In genomic region chr18:78006006-78006802, GRCh38 we compare ENCODE assay signal across 24 cellular contexts.
DNase-seq lines count a peak whose midpoint lies in the region; ATAC-seq, FAIRE-seq and TF ChIP-seq lines count a peak whose summit lies in the region.
"Had no signal": no experiment of that assay in that cellular context is flagged by ENCODE, and none has a peak within 500 bp of the region (broad histone marks: within the 10 kb centered on the region; RNA-seq: fewer than 3 reads in every experiment).

No MANE protein-coding gene starts in this region.

- H2BK20ac ChIP-seq in H9 (ENCODE audit: low read depth, low read length, poor library complexity, severe bottlenecking): no peak overlapping the region
- peak overlapping the region; percentile 77; the same call in 1 of the 2 replicates for H2BK20ac ChIP-seq in H1 (ENCODE audit: low read length)

- peak overlapping the region; percentile 2 to 96 (median 89); a peak in 5 of 7 replicates for H3K27ac Mint-ChIP-seq in H9
- no peak overlapping the region for H3K27ac Mint-ChIP-seq in mesothelial cell of epicardium
- H3K27ac Mint-ChIP-seq: CD4-positive, CD25-positive, alpha-beta regulatory T cell; IgD-negative memory B cell had no signal

- TF ChIP-seq EP300 in H1 (IDR thresholded peaks at IDR 0.05; ENCODE audit: borderline replicate concordance in 1 of 2, low read depth in 2 of 2, low read length in 2 of 2): no peak

- H4K91ac ChIP-seq in H9 (ENCODE audit: insufficient read length, low read depth, low read length) (no peak overlapping the region), H1 (replicated peaks; ENCODE audit: insufficient read length, low read length) (peak overlapping the region; percentile 5)

- H3K4me3 ChIP-seq in H1 (ENCODE audit: extremely low read depth in 1 of 4, insufficient read depth in 2 of 4, low read depth in 3 of 4, low read length in 4 of 4): peak overlapping the region in 1 of 4 experiments; percentile 38; a peak in 4 of 8 replicates
- H3K4me3 ChIP-seq: BLaER1, GM23248, SK-N-MC had no signal

- no peak overlapping the region for H2BK15ac ChIP-seq in H9 (ENCODE audit: low read depth, low read length)
- H2BK15ac ChIP-seq in H1 (ENCODE audit: low read length): no peak overlapping the region

- H3K9me3 Mint-ChIP-seq in H9 (peaks cover 17 to 18% of the 10 kb centered on the region in 2 experiments), mesothelial cell of epicardium (peaks cover 22% of the 10 kb centered on the region)

- H3K9me3 ChIP-seq in H9 (ENCODE audit: control insufficient read depth, low read depth, low read length): no peaks in the 10 kb centered on the region
- H3K9me3 ChIP-seq in H1 (ENCODE audit: insufficient read depth in 2 of 2, low read depth in 1 of 2, low read length in 1 of 2): peaks cover 0 to 9% of the 10 kb centered on the region in 2 experiments; a peak in 3 of 4 replicates

- H4K5ac ChIP-seq in H9 (ENCODE audit: insufficient read length, low read depth, low read length): no peak overlapping the region
- no peak overlapping the region for H4K5ac ChIP-seq in H1 (ENCODE audit: insufficient read length, low read depth, low read length)

- intact Hi-C loops in left cardiac atrium (cut with DNase I): no loop called here

- no peak overlapping the region for H3K14ac ChIP-seq in H9 (ENCODE audit: insufficient read depth, low read length)
- no peak overlapping the region for H3K14ac ChIP-seq in H1 (ENCODE audit: insufficient read length)

- H2BK12ac ChIP-seq in H9 (ENCODE audit: insufficient read length, low read depth, low read length): no peak overlapping the region
- H2BK12ac ChIP-seq in H1 (ENCODE audit: low read depth, low read length): peak overlapping the region; percentile 29

- H3K9ac ChIP-seq in H9 (ENCODE audit: extremely low read depth, insufficient read length, low read length): no peak overlapping the region
- H3K9ac ChIP-seq in H1 (replicated peaks in 1 of 4; ENCODE audit: extremely low read depth in 1 of 4, low read depth in 3 of 4, low read length in 3 of 4): no peak overlapping the region; a peak in 1 of 7 replicates
- H3K9ac ChIP-seq: BLaER1, GM23248, KMS-11 had no signal

- no peak for TF ChIP-seq RAD21 in H1 (IDR thresholded peaks at IDR 0.05 in 1 of 2, conservative IDR thresholded peaks at IDR 0.05 in 1 of 2; ENCODE audit: low read depth in 2 of 2, low read length in 2 of 2)

- peaks cover 1% of the 10 kb centered on the region; the same call in 1 of the 2 replicates for H3K27me3 Mint-ChIP-seq in H9 (ENCODE audit: low read depth)
- peaks cover 37% of the 10 kb centered on the region for H3K27me3 Mint-ChIP-seq in mesothelial cell of epicardium (ENCODE audit: low read depth)
- H3K27me3 Mint-ChIP-seq: CD4-positive, CD25-positive, alpha-beta regulatory T cell had no signal

- H2BK120ac ChIP-seq in H9 (ENCODE audit: low read depth, low read length, poor library complexity, severe bottlenecking) (no peak overlapping the region), H1 (replicated peaks; ENCODE audit: low read depth, low read length) (peak overlapping the region; percentile 60)

- H3K36me3 Mint-ChIP-seq in H9 (ENCODE audit: insufficient read depth in 1 of 3, low read depth in 3 of 3) (peaks cover 7 to 21% (median 15%) of the 10 kb centered on the region in 3 experiments), mesothelial cell of epicardium (no peaks in the 10 kb centered on the region)
- H3K36me3 Mint-ChIP-seq: IgD-negative memory B cell had no signal

- H3K4me1 ChIP-seq in H9 (ENCODE audit: insufficient read depth, low read length) (peaks cover 3% of the 10 kb centered on the region), H1 (replicated peaks in 1 of 4; ENCODE audit: control insufficient read depth in 3 of 4, insufficient read depth in 4 of 4, low read length in 3 of 4) (peaks cover 6 to 21% (median 18%) of the 10 kb centered on the region in 4 experiments; a peak in 6 of 7 replicates)
- H3K4me1 ChIP-seq: BLaER1 had no signal

- CTCF ChIA-PET in H1 (lab: Charles Lee; ENCODE audit: partially characterized antibody): no interaction called here

- POLR2A ChIA-PET in H1 (lab: Charles Lee; ENCODE audit: partially characterized antibody): interaction anchor here (0.8 kb wide), 1 partner anchor 22 kb away, joined by 3 read pairs; no protein-coding TSS in a partner anchor

- H3K36me3 ChIP-seq in H1 (ENCODE audit: control insufficient read depth in 2 of 4, insufficient read depth in 4 of 4, low read length in 3 of 4): no peaks in the 10 kb centered on the region
- H3K36me3 ChIP-seq: BLaER1 had no signal

- H3K4me3 Mint-ChIP-seq in H9 (peak overlapping the region; percentile 43 to 75; a peak in 4 of 5 replicates), mesothelial cell of epicardium (no peak overlapping the region)
- H3K4me3 Mint-ChIP-seq: CD4-positive, CD25-positive, alpha-beta regulatory T cell; IgD-negative memory B cell had no signal

- ATAC-seq in GM21390 (IDR thresholded peaks at IDR 0.05; ENCODE audit: unreplicated experiment) (no peak), left cardiac atrium (no peak), HG02642 (IDR thresholded peaks at IDR 0.05; ENCODE audit: poor library complexity, unreplicated experiment) (no peak)
- ATAC-seq: HCT116 had no signal

- DNase-seq in H9 (no peak), H1 (ENCODE audit: low read depth in 1 of 2, low spot score in 2 of 2) (no peak), iPS-NIHi11 (ENCODE audit: low spot score) (peak; percentile 41), left cardiac atrium (no peak), mesothelial cell of epicardium (ENCODE audit: low spot score in 2 of 2, unreplicated experiment in 2 of 2) (no peak)
- DNase-seq: CD4-positive, CD25-positive, alpha-beta regulatory T cell; GM23248; MM.1S; NCI-H1092; NCI-H1694 treated with DMSO at 0.1 percent for 48 hours; NCI-H2081; NCI-H2227 treated with DMSO at 0.1 percent for 48 hours; NCI-H69; SIG-M5 had no signal

- H4K20me1 ChIP-seq in H9 (ENCODE audit: control insufficient read depth, insufficient read depth, insufficient read length): no peaks in the 10 kb centered on the region
- no peaks in the 10 kb centered on the region for H4K20me1 ChIP-seq in H1 (replicated peaks in 1 of 2; ENCODE audit: control insufficient read depth in 1 of 2, insufficient read depth in 2 of 2, low read length in 2 of 2)
- H4K20me1 ChIP-seq: BLaER1 had no signal

- H3K79me1 ChIP-seq in H9 (ENCODE audit: insufficient read depth, low read depth, low read length, poor library complexity, severe bottlenecking): no peaks in the 10 kb centered on the region
- H3K79me1 ChIP-seq in H1 (ENCODE audit: low read depth, low read length): no peaks in the 10 kb centered on the region

- H3K4me2 ChIP-seq in H9 (ENCODE audit: insufficient read depth, insufficient read length, low read length) (peak overlapping the region; percentile 1), H1 (ENCODE audit: insufficient read depth in 1 of 2, low read depth in 2 of 2, low read length in 2 of 2) (peak overlapping the region; percentile 57 to 80)
- H3K4me2 ChIP-seq: BLaER1, KMS-11 had no signal

- H3K4ac ChIP-seq in H9 (ENCODE audit: low read depth, low read length) (no peak overlapping the region), H1 (replicated peaks; ENCODE audit: insufficient read length, low read depth, low read length) (peak overlapping the region; percentile 33)

- H4K8ac ChIP-seq in H9 (replicated peaks; ENCODE audit: insufficient read length, low read depth, low read length) (no peak overlapping the region), H1 (ENCODE audit: extremely low read depth, insufficient read depth, low read length) (no peak overlapping the region)

- H3K56ac ChIP-seq in H9 (ENCODE audit: insufficient read length, low read depth, low read length) (no peak overlapping the region), H1 (replicated peaks; ENCODE audit: insufficient read length, low read depth, low read length) (no peak overlapping the region)

- no peak overlapping the region for H2AK5ac ChIP-seq in H9 (ENCODE audit: insufficient read length, low read length)
- no peak overlapping the region for H2AK5ac ChIP-seq in H1 (ENCODE audit: low read depth, low read length)

- no peak overlapping the region for H3K27ac ChIP-seq in H9 (ENCODE audit: insufficient read length, low read depth, low read length)
- no peak overlapping the region for H3K27ac ChIP-seq in H1 (ENCODE audit: low read depth, low read length)
- H3K27ac ChIP-seq: BLaER1, GM23248, KMS-11, SK-N-MC had no signal

- no peaks in the 10 kb centered on the region for H3K79me2 ChIP-seq in H9 (ENCODE audit: insufficient read depth, low read length)
- no peaks in the 10 kb centered on the region for H3K79me2 ChIP-seq in H1 (ENCODE audit: control insufficient read depth in 1 of 2, insufficient read depth in 2 of 2, low read length in 2 of 2)

- H3K18ac ChIP-seq in H9 (ENCODE audit: insufficient read length, low read depth, low read length): no peak overlapping the region
- peak overlapping the region; percentile 17; the same call in 1 of the 2 replicates for H3K18ac ChIP-seq in H1 (ENCODE audit: extremely low read depth, low read length)

- H2BK5ac ChIP-seq in H9 (ENCODE audit: insufficient read length, low read length) (no peak overlapping the region), H1 (ENCODE audit: low read depth, low read length) (peak overlapping the region; percentile 8; the same call in 1 of the 2 replicates)

- H2AFZ ChIP-seq in H9 (ENCODE audit: low read length) (no peak overlapping the region), H1 (ENCODE audit: low read length) (0 out of 2 replicates have a peak overlapping the region, but pooled peaks have one; percentile 7)
- H2AFZ ChIP-seq: GM23248 had no signal

- H3K23ac ChIP-seq in H9 (ENCODE audit: insufficient read length, low read depth, low read length) (no peak overlapping the region), H1 (ENCODE audit: insufficient read length) (no peak overlapping the region)

- TF ChIP-seq CTCF in H9 (conservative IDR thresholded peaks at IDR 0.05) (no peak), H1 (IDR thresholded peaks at IDR 0.05; ENCODE audit: control extremely low read depth in 1 of 3, insufficient read depth in 1 of 3, low read depth in 1 of 3, low read length in 3 of 3) (no peak), mesothelial cell of epicardium (IDR thresholded peaks at IDR 0.05; ENCODE audit: unreplicated experiment) (no peak)

- no peak for TF ChIP-seq POLR2A in H1 (IDR thresholded peaks at IDR 0.05; ENCODE audit: control extremely low read depth in 1 of 2, low read depth in 2 of 2, low read length in 2 of 2)

- no peaks in the 10 kb centered on the region for H3K27me3 ChIP-seq in H9 (ENCODE audit: insufficient read depth, low read length)
- H3K27me3 ChIP-seq in H1 (replicated peaks in 1 of 4; ENCODE audit: control insufficient read depth in 3 of 4, extremely low read depth in 1 of 4, insufficient read depth in 3 of 4, low read length in 3 of 4): no peaks in the 10 kb centered on the region
- H3K27me3 ChIP-seq: BLaER1 had no signal

- FAIRE-seq in H1 (lab: Jason Lieb, UNC): peak; percentile 81
- FAIRE-seq: A204.1, HTR-8/SVneo, RCC 7860 had no signal

- no peak overlapping the region for H3T11ph ChIP-seq in H9 (ENCODE audit: low read length)

- no CpG with 5 or more reads among the region's 9 CpGs for WGBS in H9 (ENCODE audit: extremely low coverage, insufficient read length, low lambda C conversion rate)
- 14% methylated on average over 9 of the region's 9 CpGs; no CpG with 5 or more reads in 1 of the 2 experiments for WGBS in H1 (ENCODE audit: extremely low coverage in 1 of 2, insufficient coverage in 1 of 2, insufficient read length in 1 of 2, insufficient replicate concordance in 2 of 2, low coverage in 1 of 2, low lambda C conversion rate in 2 of 2, missing lambda C conversion rate in 1 of 2), 2 experiments

- no peaks in the 10 kb centered on the region for H3K23me2 ChIP-seq in H9 (ENCODE audit: insufficient read length, low read depth, low read length, poor library complexity, severe bottlenecking)
- H3K23me2 ChIP-seq in H1 (ENCODE audit: low read depth, low read length): peaks cover 8% of the 10 kb centered on the region; the same call in 1 of the 2 replicates

- peaks cover 50 to 54% of the 10 kb centered on the region in 2 experiments for H3K4me1 Mint-ChIP-seq in H9
- no peaks in the 10 kb centered on the region for H3K4me1 Mint-ChIP-seq in mesothelial cell of epicardium
- H3K4me1 Mint-ChIP-seq: CD4-positive, CD25-positive, alpha-beta regulatory T cell; IgD-negative memory B cell had no signal
